In the genomic region with DNA sequence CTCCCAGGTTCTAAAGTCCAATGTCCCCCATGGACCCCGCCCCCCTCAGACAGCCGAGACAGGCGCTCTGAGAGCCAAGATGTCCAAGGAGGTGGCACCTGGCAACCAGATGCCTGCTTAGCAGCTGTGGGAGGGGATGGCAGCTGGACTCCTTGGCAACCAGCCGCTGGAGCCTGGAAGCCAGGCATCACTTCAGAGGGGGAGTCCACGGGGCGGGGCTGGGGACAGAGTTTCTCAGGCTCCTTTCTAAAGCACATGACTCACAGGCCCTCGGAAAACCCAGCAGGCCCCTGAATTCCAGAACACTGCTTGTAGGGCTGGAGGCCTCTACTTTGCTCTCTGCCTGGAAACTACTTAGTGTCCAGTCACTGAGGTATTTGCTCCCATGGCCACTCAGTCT, we compare ENCODE assay signal across 9 cellular contexts. TPM values are rescaled to one million over a fixed set of nuclear protein-coding genes. Genes with fewer than 3 reads are reported as not detected.
DNase-seq lines count a peak whose midpoint lies in the region; ATAC-seq and TF ChIP-seq lines count a peak whose summit lies in the region.
"Had no signal": no experiment of that assay in that cellular context is flagged by ENCODE, and none has a peak within 500 bp of the region (broad histone marks: within the 10 kb centered on the region; RNA-seq: fewer than 3 reads in every experiment).

No MANE protein-coding gene starts in this region.

- H3K4me1 ChIP-seq in lower lobe of right lung = peaks cover 63% of the 10 kb centered on the region

- DNase-seq in AG04449 (ENCODE audit: low read depth, low spot score) = peak; percentile 63
- DNase-seq in ELR (ENCODE audit: low read depth) = peak; percentile 86
- peak; percentile 91 for DNase-seq in astrocyte of the hippocampus (ENCODE audit: low read depth, low spot score)
- no peak for DNase-seq in lower lobe of right lung
- DNase-seq in stimulated activated CD4-positive, alpha-beta T cell treated with anti-CD3 and anti-CD28 coated beads, Interleukin-15, amount 100 ng/mL, for 24 hours = no peak
- no peak for DNase-seq in GM20000 (ENCODE audit: low spot score)
- no peak for DNase-seq in stimulated activated CD4-positive, alpha-beta T cell treated with anti-CD3 and anti-CD28 coated beads, Interleukin-4, amount 100 ng/mL, for 4 hours

- H3K27me3 ChIP-seq in lower lobe of right lung (ENCODE audit: low read depth) = no peaks in the 10 kb centered on the region

- intact Hi-C loops in lower lobe of right lung (cut with DNase I) = no loop called here

- peaks cover 10% of the 10 kb centered on the region for H3K9me3 ChIP-seq in lower lobe of right lung

- POLR2A ChIA-PET in AG04449 (lab: Yijun Ruan, JAX) = no interaction called here

- CTCF ChIA-PET in AG04449 (lab: Yijun Ruan, JAX) = no interaction called here

- ATAC-seq in lower lobe of right lung (no peak), HG02798 (IDR thresholded peaks at IDR 0.05; ENCODE audit: poor library complexity, unreplicated experiment) (no peak)

- TF ChIP-seq CTCF in AG04449 (IDR thresholded peaks at IDR 0.05; ENCODE audit: insufficient read depth, low read length, missing control alignments) (no peak), lower lobe of right lung (IDR thresholded peaks at IDR 0.05) (no peak), GM20000 (IDR thresholded peaks at IDR 0.05; ENCODE audit: extremely low read depth, missing control alignments) (no peak)

- H3K36me3 ChIP-seq in lower lobe of right lung = no peaks in the 10 kb centered on the region
- H3K36me3 ChIP-seq: HAP-1 had no signal

- no peak overlapping the region for H3K4me3 ChIP-seq in AG04449 (ENCODE audit: low read depth, low read length)
- no peak overlapping the region for H3K4me3 ChIP-seq in lower lobe of right lung
- H3K4me3 ChIP-seq: HAP-1 had no signal

- H3K27ac ChIP-seq in lower lobe of right lung = peak overlapping the region; percentile 62

RNA-seq across cellular contexts. Expression of a gene that starts 51.5 kb away (rescaled TPM):
- total RNA-seq in lower lobe of right lung = 78.2 TPM

Comparison
In these comparisons a context has a peak if more than half of its experiments do, and no peak if none do; other contexts are left out.
1. DNase-seq: peak in AG04449 (single experiment), ELR (single experiment) and astrocyte of the hippocampus (single experiment); none in lower lobe of right lung (single experiment), stimulated activated CD4-positive, alpha-beta T cell treated with anti-CD3 and anti-CD28 coated beads, Interleukin-15, amount 100 ng/mL, for 24 hours (single experiment), GM20000 (single experiment) and stimulated activated CD4-positive, alpha-beta T cell treated with anti-CD3 and anti-CD28 coated beads, Interleukin-4, amount 100 ng/mL, for 4 hours (0 of 2).